ENCODE assay signal across 2 cellular contexts in genomic region chr1:59025201-59025600, GRCh38.
TF ChIP-seq lines count a peak whose summit lies in the region.

No MANE protein-coding gene starts in this region.

TF ChIP-seq in IMR-90, 13 proteins besides CTCF, POLR2A, EP300 and RAD21:
- peak; percentile 87 for TF ChIP-seq CEBPB (IDR thresholded peaks at IDR 0.05; ENCODE audit: low read depth, low read length)
- TF ChIP-seq BHLHE40 (IDR thresholded peaks at IDR 0.05; ENCODE audit: low read depth, low read length) = peak; percentile 32; the same call in 1 of the 2 replicates
- TF ChIP-seq FOS (IDR thresholded peaks at IDR 0.05; ENCODE audit: low read depth, low read length) = 0 out of 2 replicates have a peak, but pooled peaks have one; percentile 36
- no peak for TF ChIP-seq MXI1 (IDR thresholded peaks at IDR 0.05; ENCODE audit: borderline replicate concordance, low read depth, low read length)
- TF ChIP-seq SMC3 (IDR thresholded peaks at IDR 0.05; ENCODE audit: low read depth, low read length) = no peak
TF ChIP-seq in IMR-90: peak in this region for 3.

TF ChIP-seq in GM12878, 131 proteins besides CTCF, POLR2A, EP300 and RAD21:
- TF ChIP-seq ZNF384 (IDR thresholded peaks at IDR 0.05; ENCODE audit: borderline replicate concordance, low read depth, low read length) (no peak), HDAC2 (IDR thresholded peaks at IDR 0.05) (no peak), KLF5 (IDR thresholded peaks at IDR 0.05; ENCODE audit: partially characterized antibody) (no peak), JUND (IDR thresholded peaks at IDR 0.05; ENCODE audit: low read depth, low read length) (no peak), CBX3 (IDR thresholded peaks at IDR 0.05; ENCODE audit: borderline replicate concordance, low read depth) (no peak), ZNF24 (IDR thresholded peaks at IDR 0.05) (no peak), BCLAF1 (IDR thresholded peaks at IDR 0.05) (no peak), PKNOX1 (IDR thresholded peaks at IDR 0.05) (no peak), NR2C1 (IDR thresholded peaks at IDR 0.05) (no peak), ZNF207 (IDR thresholded peaks at IDR 0.05; ENCODE audit: borderline replicate concordance) (no peak), EZH2 (IDR thresholded peaks at IDR 0.05; ENCODE audit: borderline replicate concordance, control insufficient read depth, low read depth, low read length) (no peak), ZNF687 (IDR thresholded peaks at IDR 0.05) (no peak), SMC3 (IDR thresholded peaks at IDR 0.05; ENCODE audit: borderline replicate concordance, low read length) (no peak)
